ENCODE assay signal across 13 cellular contexts in genomic region chr9:91945277-91946074, GRCh38. TPM values are rescaled to one million over a fixed set of nuclear protein-coding genes. Genes with fewer than 3 reads are reported as not detected.
A peak's percentile ranks its signal among the peaks of the same experiment; 100 is the strongest.
DNase-seq lines count a peak whose midpoint lies in the region; ATAC-seq and TF ChIP-seq lines count a peak whose summit lies in the region.
"Had no signal": no experiment of that assay in that cellular context is flagged by ENCODE, and none has a peak within 500 bp of the region (broad histone marks: within the 10 kb centered on the region; RNA-seq: fewer than 3 reads in every experiment).

No MANE protein-coding gene starts in this region.

- peaks cover 6% of the 10 kb centered on the region for H3K36me3 Mint-ChIP-seq in mesothelial cell of epicardium
- no peaks in the 10 kb centered on the region for H3K36me3 Mint-ChIP-seq in natural killer cell treated with Interleukin-12 subunit alpha and Interleukin-12 subunit beta and Interleukin-15 and Interleukin-18, amount 100 ng/mL, for 72 hours
- H3K36me3 Mint-ChIP-seq: CD14-positive monocyte had no signal

- H3K9me3 ChIP-seq in AG04450 (ENCODE audit: control insufficient read depth, insufficient read depth, low read length), result peaks cover 3% of the 10 kb centered on the region
- no peaks in the 10 kb centered on the region for H3K9me3 ChIP-seq in HUES64 (ENCODE audit: insufficient read depth, low read depth, low read length)
- H3K9me3 ChIP-seq: thoracic aorta had no signal

- peaks cover 18% of the 10 kb centered on the region for H3K27me3 ChIP-seq in AG04450 (ENCODE audit: control insufficient read depth, insufficient read depth, low read length)
- H3K27me3 ChIP-seq in HUES64 (ENCODE audit: insufficient read depth, low read length), result peaks cover 29% of the 10 kb centered on the region

- WGBS in HUES64, result 61% methylated on average over 10 of the region's 10 CpGs

- TF ChIP-seq POLR2A in erythroblast (IDR thresholded peaks at IDR 0.05; ENCODE audit: low read length), result no peak

- no peaks in the 10 kb centered on the region for H3K27me3 Mint-ChIP-seq in mesothelial cell of epicardium (ENCODE audit: low read depth)
- peaks cover 43 to 62% of the 10 kb centered on the region in 2 donors for H3K27me3 Mint-ChIP-seq in natural killer cell treated with Interleukin-12 subunit alpha and Interleukin-12 subunit beta and Interleukin-15 and Interleukin-18, amount 100 ng/mL, for 72 hours

- peaks cover 36% of the 10 kb centered on the region for H3K4me1 ChIP-seq in HUES64 (ENCODE audit: insufficient read depth, low read length)

- CTCF ChIA-PET in AG04450 (lab: Charles Lee), result interaction anchor here (0.6 to 3.3 kb wide), 9 partner anchors 9 to 1031 kb away, joined by 3 to 21 read pairs (median 3); no protein-coding TSS in a partner anchor

- peaks cover 6% of the 10 kb centered on the region for H3K9me3 Mint-ChIP-seq in mesothelial cell of epicardium
- H3K9me3 Mint-ChIP-seq in natural killer cell treated with Interleukin-12 subunit alpha and Interleukin-12 subunit beta and Interleukin-15 and Interleukin-18, amount 100 ng/mL, for 72 hours, result no peaks in the 10 kb centered on the region

- no peak for ATAC-seq in natural killer cell treated with Interleukin-12 subunit alpha and Interleukin-12 subunit beta and Interleukin-15 and Interleukin-18, amount 100 ng/mL, for 72 hours
- ATAC-seq in omental fat pad (ENCODE audit: low FRiP score), result no peak

- H3K4me3 ChIP-seq in AG04450 (ENCODE audit: low read depth, low read length) (peak overlapping the region; percentile 21), HUES64 (ENCODE audit: low read length) (peak overlapping the region; percentile 6; the same call in 1 of the 2 replicates)
- H3K4me3 ChIP-seq: thoracic aorta had no signal

- peak overlapping the region; percentile 40 for H3K4me3 Mint-ChIP-seq in mesothelial cell of epicardium
- H3K4me3 Mint-ChIP-seq in natural killer cell treated with Interleukin-12 subunit alpha and Interleukin-12 subunit beta and Interleukin-15 and Interleukin-18, amount 100 ng/mL, for 72 hours, result no peak overlapping the region

- H3K27ac ChIP-seq in AG04450 (ENCODE audit: low read depth, low read length) (no peak overlapping the region), HUES64 (ENCODE audit: low read depth, low read length) (peak overlapping the region; percentile 22; the same call in 1 of the 2 replicates)
- H3K27ac ChIP-seq: thoracic aorta had no signal

- H3K27ac Mint-ChIP-seq in mesothelial cell of epicardium, result peak overlapping the region; percentile 88
- no peak overlapping the region for H3K27ac Mint-ChIP-seq in natural killer cell treated with Interleukin-12 subunit alpha and Interleukin-12 subunit beta and Interleukin-15 and Interleukin-18, amount 100 ng/mL, for 72 hours

- TF ChIP-seq CTCF in AG04450 (IDR thresholded peaks at IDR 0.05; ENCODE audit: low read depth, low read length) (no peak), mesothelial cell of epicardium (IDR thresholded peaks at IDR 0.05; ENCODE audit: unreplicated experiment) (no peak), omental fat pad (IDR thresholded peaks at IDR 0.05) (no peak)

- no peak overlapping the region for H3K9ac ChIP-seq in HUES64 (ENCODE audit: low read depth, low read length)

- H3K4me1 Mint-ChIP-seq in mesothelial cell of epicardium, result peaks cover 41% of the 10 kb centered on the region
- H3K4me1 Mint-ChIP-seq in natural killer cell treated with Interleukin-12 subunit alpha and Interleukin-12 subunit beta and Interleukin-15 and Interleukin-18, amount 100 ng/mL, for 72 hours (ENCODE audit: low read depth in 2 of 2), result peaks cover 1 to 4% of the 10 kb centered on the region in 2 donors

- no peak for DNase-seq in AG04450 (ENCODE audit: low read depth, low spot score)
- peak; percentile 52 to 60 for DNase-seq in erythroblast (lab: John Stamatoyannopoulos, UW)
- DNase-seq in mesothelial cell of epicardium (ENCODE audit: low spot score in 2 of 2, unreplicated experiment in 2 of 2), result peak in 1 of 2 experiments; percentile 49
- no peak for DNase-seq in natural killer cell treated with Interleukin-12 subunit alpha and Interleukin-12 subunit beta and Interleukin-15 and Interleukin-18, amount 100 ng/mL, for 72 hours (ENCODE audit: low spot score)
- no peak for DNase-seq in superior temporal gyrus (ENCODE audit: extremely low spot score)
- DNase-seq in NOMO-1 treated with DMSO at 0.1 percent for 48 hours (lab: John Stamatoyannopoulos, UW; ENCODE audit: unreplicated experiment), result no peak
- no peak for DNase-seq in omental fat pad (ENCODE audit: low spot score)
- DNase-seq: activated naive CD4-positive, alpha-beta T cell treated with Interleukin-2 at 50 U/mL for 16 hours; Karpas-422; stimulated activated CD4-positive, alpha-beta T cell treated with anti-CD3 and anti-CD28 coated beads, Interleukin-4, amount 100 ng/mL, for 4 hours had no signal

- no peaks in the 10 kb centered on the region for H3K36me3 ChIP-seq in HUES64 (ENCODE audit: insufficient read depth, low read length)
- H3K36me3 ChIP-seq: thoracic aorta had no signal

- POLR2A ChIA-PET in AG04450 (lab: Yijun Ruan, JAX), result interaction anchor here (0.6 to 1.2 kb wide), 2 partner anchors 90 to 169 kb away, joined by 3 read pairs; no protein-coding TSS in a partner anchor

RNA-seq across cellular contexts. Expression of gene ROR2, which starts 4.6 kb away (rescaled TPM):
- polyA plus RNA-seq in AG04450 (2011; rRNA removed), result 9.7 and 12.3 TPM in 2 replicates
- 18.2 and 21.7 TPM in 2 replicates for polyA minus RNA-seq in AG04450 (2011; rRNA and poly(A)+ RNA removed)
- polyA plus RNA-seq in HUES64 (2013, experiment 1 of 2), result 16.6 TPM
- polyA plus RNA-seq in HUES64 (2013, experiment 2 of 2), result 22.7 TPM
- total RNA-seq in mesothelial cell of epicardium (36.7 to 41.0 TPM (median 39.7 TPM) in 3 replicates), omental fat pad (10 to 100 TPM in 2 of 4 donors, 1 to 10 TPM in 2; 6.3 to 32.2 (median 15.1) TPM)
- total RNA-seq in natural killer cell treated with Interleukin-12 subunit alpha and Interleukin-12 subunit beta and Interleukin-15 and Interleukin-18, amount 100 ng/mL, for 72 hours, result under 1 TPM in 1 of 2 donors, not detected in 1; 0.11 TPM
- polyA plus RNA-seq: CD14-positive monocyte had no signal

Comparison
In these comparisons a context has a peak if more than half of its experiments do, and no peak if none do; other contexts are left out.
1. DNase-seq: peak in erythroblast (2 of 2); none in AG04450 (single experiment), natural killer cell treated with Interleukin-12 subunit alpha and Interleukin-12 subunit beta and Interleukin-15 and Interleukin-18, amount 100 ng/mL, for 72 hours (single experiment), superior temporal gyrus (single experiment), NOMO-1 treated with DMSO at 0.1 percent for 48 hours (single experiment) and omental fat pad (single experiment).
2. RNA of gene ROR2, which starts 4.6 kb away (total RNA-seq): 36.7 to 41.0 TPM in mesothelial cell of epicardium and 6.3 to 32.2 TPM in omental fat pad; 0.11 TPM in natural killer cell treated with Interleukin-12 subunit alpha and Interleukin-12 subunit beta and Interleukin-15 and Interleukin-18, amount 100 ng/mL, for 72 hours; every median in the first group is over 4 times any median in the second.